Comparison of ENCODE assay signal across 34 cellular contexts in the genomic region with DNA sequence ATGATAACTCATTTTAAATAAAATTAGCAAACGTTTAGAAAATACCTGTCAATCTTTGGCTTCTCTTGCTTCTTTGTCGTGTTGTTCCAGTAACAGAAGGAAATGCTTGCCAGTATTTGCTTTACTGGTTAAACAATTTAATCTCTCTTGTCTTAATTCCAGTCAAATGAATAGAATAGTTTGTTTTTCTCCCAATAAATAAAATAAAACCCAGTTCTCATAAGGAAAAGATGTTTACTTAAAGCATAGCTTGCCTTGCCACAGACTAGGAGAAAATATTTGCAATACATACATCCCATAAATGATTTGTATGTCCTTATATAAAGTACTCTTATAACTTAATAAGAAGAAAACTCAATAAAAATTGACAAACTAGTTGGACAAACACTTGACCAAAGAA. TPM values are rescaled to one million over a fixed set of nuclear protein-coding genes. Genes with fewer than 3 reads are reported as not detected.
"Had no signal": no experiment of that assay in that cellular context is flagged by ENCODE, and none has a peak within 500 bp of the region (broad histone marks: within the 10 kb centered on the region; RNA-seq: fewer than 3 reads in every experiment).

No MANE protein-coding gene starts in this region.

- H3K36me3 ChIP-seq: adrenal gland, ascending aorta, cardiac muscle cell had no signal

- H3K4me3 ChIP-seq: adrenal gland, ascending aorta, cardiac muscle cell had no signal

- H3K27me3 ChIP-seq: adrenal gland, ascending aorta, cardiac muscle cell had no signal

- FAIRE-seq: bronchial epithelial cell, TTC549 had no signal

- ATAC-seq: activated CD8-positive, alpha-beta T cell treated with anti-CD3 and anti-CD28 coated beads for 36 hours; activated naive CD4-positive, alpha-beta T cell treated with anti-CD3 and anti-CD28 coated beads, Interleukin-2, amount 50 U/mL, for 72 hours; activated T-cell treated with anti-CD3 and anti-CD28 coated beads, Interleukin-2, amount 50 U/mL, for 4 hours; activated T-cell treated with anti-CD3 and anti-CD28 coated beads, Interleukin-2, amount 50 U/mL, for 72 hours; activated T-helper 17 cell treated with anti-CD3 and anti-CD28 coated beads, Interleukin-2, amount 50 U/mL, for 72 hours had no signal

- H3K27ac ChIP-seq: cardiac muscle cell, VCaP had no signal

- DNase-seq: activated B cell treated with CpG ODN at 0.5 μM for 24 hours; activated CD4-positive, alpha-beta memory T cell treated with anti-CD3 and anti-CD28 coated beads for 36 hours; activated CD4-positive, alpha-beta T cell treated with anti-CD3 and anti-CD28 coated beads for 4 hours; activated CD4-positive, alpha-beta T cell treated with anti-CD3 and anti-CD28 coated beads, Interleukin-2, amount 10 ng/mL, durations not matched to agents 24 days and 14 days; activated CD4-positive, alpha-beta T cell treated with anti-CD3 and anti-CD28 coated beads, Interleukin-2, amount 50 U/mL, for 1 hour; activated CD4-positive, alpha-beta T cell treated with anti-CD3 and anti-CD28 coated beads, Interleukin-2, amount 50 U/mL, for 4 hours; activated CD4-positive, CD25-positive, alpha-beta regulatory T cell treated with anti-CD3 and anti-CD28 coated beads, Interleukin-2, amount 50 U/mL, for 72 hours; activated CD8-positive, alpha-beta memory T cell treated with anti-CD3 and anti-CD28 coated beads, Interleukin-2, amount 50 U/mL, for 4 hours; activated CD8-positive, alpha-beta T cell treated with anti-CD3 and anti-CD28 coated beads for 36 hours; activated effector memory CD4-positive, alpha-beta T cell treated with anti-CD3 and anti-CD28 coated beads, Interleukin-2, amount 50 U/mL, for 16 hours; activated gamma-delta T cell treated with Interleukin-2 at 50 U/mL for 16 hours; activated naive CD4-positive, alpha-beta T cell; activated naive CD4-positive, alpha-beta T cell treated with anti-CD3 and anti-CD28 coated beads for 36 hours; activated naive CD4-positive, alpha-beta T cell treated with anti-CD3 and anti-CD28 coated beads, Interleukin-2, amount 50 U/mL, for 16 hours; activated naive CD8-positive, alpha-beta T cell treated with anti-CD3 and anti-CD28 coated beads for 36 hours; activated T-cell treated with anti-CD3 and anti-CD28 coated beads for 4 hours; activated T-cell treated with anti-CD3 and anti-CD28 coated beads, Interleukin-2, amount 50 U/mL, for 1 hour; activated T-cell treated with anti-CD3 and anti-CD28 coated beads, Interleukin-2, amount 50 U/mL, for 4 hours; activated T-cell treated with anti-CD3 and anti-CD28 coated beads, Interleukin-2, amount 50 U/mL, for 72 hours; adrenal gland; amniotic stem cell; caudate nucleus; cerebellar nuclear complex; T-helper 2 cell; T-helper 9 cell had no signal

- H3K9me3 ChIP-seq: adrenal gland, ascending aorta had no signal

- H3K4me1 ChIP-seq: ascending aorta had no signal

RNA-seq across cellular contexts. Expression of a gene that starts 43.9 kb away (rescaled TPM):
- total RNA-seq: activated B cell treated with CpG ODN at 0.5 μM for 24 hours; activated CD4-positive, alpha-beta T cell treated with anti-CD3 and anti-CD28 coated beads, Interleukin-2, amount 10 ng/mL, durations not matched to agents 24 days and 14 days; activated CD8-positive, alpha-beta memory T cell treated with anti-CD3 and anti-CD28 coated beads for 36 hours; activated CD8-positive, alpha-beta T cell treated with anti-CD3 and anti-CD28 coated beads for 36 hours; activated naive CD4-positive, alpha-beta T cell treated with anti-CD3 and anti-CD28 coated beads for 36 hours; activated naive CD4-positive, alpha-beta T cell treated with anti-CD3 and anti-CD28 coated beads, Interleukin-2, amount 50 U/mL, for 72 hours; activated naive CD8-positive, alpha-beta T cell treated with anti-CD3 and anti-CD28 coated beads for 36 hours; activated T-helper 1 cell treated with anti-CD3 and anti-CD28 coated beads, Interleukin-12 subunit alpha, Interleukin-12 subunit beta, Interleukin-2, Interleukin-4 antibody, amounts not matched to agents 30 ng/mL and 10 ng/mL and 1 ng/mL, durations not matched to agents 14 hours and 24 hours and 36 hours; ascending aorta; bronchial epithelial cell had no signal
- polyA plus RNA-seq: cardiac muscle cell had no signal
